In the genomic region with DNA sequence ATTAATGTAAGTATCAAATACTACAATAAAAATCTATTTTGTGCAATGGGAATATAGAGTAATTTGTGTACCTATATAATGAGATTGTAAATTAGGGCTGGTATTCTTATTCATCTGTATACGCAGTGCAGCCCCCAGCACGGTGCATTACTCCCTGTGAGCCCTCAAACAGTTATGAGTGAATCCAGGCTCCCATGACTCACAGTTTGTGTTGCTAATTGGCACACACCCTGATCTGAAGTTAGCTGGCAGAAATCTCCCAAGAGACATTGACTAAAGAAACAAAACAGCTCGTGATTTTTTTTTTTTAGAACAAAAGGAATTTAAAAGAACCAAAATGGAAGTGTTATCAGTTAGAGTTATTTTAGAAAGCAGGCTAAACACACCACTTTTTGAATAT, we compare ENCODE assay signal across 13 cellular contexts. TPM values are rescaled to one million over a fixed set of nuclear protein-coding genes. Genes with fewer than 3 reads are reported as not detected.
DNase-seq lines count a peak whose midpoint lies in the region; ATAC-seq and TF ChIP-seq lines count a peak whose summit lies in the region.
"Had no signal": no experiment of that assay in that cellular context is flagged by ENCODE, and none has a peak within 500 bp of the region (broad histone marks: within the 10 kb centered on the region; RNA-seq: fewer than 3 reads in every experiment).

No MANE protein-coding gene starts in this region.

- no peaks in the 10 kb centered on the region for H3K27me3 Mint-ChIP-seq in mesothelial cell of epicardium (ENCODE audit: low read depth)
- no peaks in the 10 kb centered on the region for H3K27me3 Mint-ChIP-seq in activated CD4-positive, alpha-beta memory T cell treated with anti-CD3 and anti-CD28 coated beads for 36 hours
- no peaks in the 10 kb centered on the region for H3K27me3 Mint-ChIP-seq in activated T-cell treated with anti-CD3 and anti-CD28 coated beads, Interleukin-2, amount 50 U/mL, for 4 hours (ENCODE audit: low read depth)
- H3K27me3 Mint-ChIP-seq: activated B cell treated with CpG ODN at 0.5 μM for 24 hours; effector memory CD8-positive, alpha-beta T cell had no signal

- DNase-seq in DMS 273 (lab: John Stamatoyannopoulos, UW; ENCODE audit: unreplicated experiment), result peak; percentile 20
- no peak for DNase-seq in DMS 273 treated with DMSO at 0.1 percent for 48 hours (lab: John Stamatoyannopoulos, UW)
- no peak for DNase-seq in mesothelial cell of epicardium (ENCODE audit: low spot score in 2 of 2, unreplicated experiment in 2 of 2)
- peak in 1 of 2 donors; percentile 26 for DNase-seq in tibial nerve (ENCODE audit: low spot score in 2 of 2)
- no peak for DNase-seq in activated CD4-positive, alpha-beta memory T cell treated with anti-CD3 and anti-CD28 coated beads for 36 hours
- DNase-seq in activated T-cell treated with anti-CD3 and anti-CD28 coated beads, Interleukin-2, amount 50 U/mL, for 4 hours, result no peak
- DNase-seq: activated B cell treated with CpG ODN at 0.5 μM for 24 hours; effector memory CD8-positive, alpha-beta T cell; NCI-H510A; psoas muscle had no signal

- TF ChIP-seq EP300 in tibial nerve (IDR thresholded peaks at IDR 0.05), result peak in 1 of 2 donors; percentile 24

- peaks cover 9% of the 10 kb centered on the region for H3K4me1 ChIP-seq in ectodermal cell (ENCODE audit: control insufficient read depth, insufficient read depth, low read length)
- H3K4me1 ChIP-seq in tibial nerve, result peaks cover 0 to 22% (median 5%) of the 10 kb centered on the region in 4 donors
- H3K4me1 ChIP-seq: psoas muscle had no signal

- 75 to 81% methylated on average over 2 to 3 of the region's 3 CpGs for WGBS in ectodermal cell, 2 experiments
- 42% methylated on average over 3 of the region's 3 CpGs for WGBS in tibial nerve, 2 donors

- H3K36me3 ChIP-seq in ectodermal cell (ENCODE audit: control insufficient read depth, insufficient read depth, low read length) (peaks cover 9% of the 10 kb centered on the region), tibial nerve (peaks cover 0 to 38% (median 0%) of the 10 kb centered on the region in 3 donors)

- H3K4me3 ChIP-seq in ectodermal cell (ENCODE audit: insufficient read depth, low read depth, low read length) (no peak overlapping the region), tibial nerve (no peak overlapping the region)
- H3K4me3 ChIP-seq: psoas muscle had no signal

- ATAC-seq in HG03457 (IDR thresholded peaks at IDR 0.05; ENCODE audit: unreplicated experiment), result no peak
- ATAC-seq in activated T-cell treated with anti-CD3 and anti-CD28 coated beads, Interleukin-2, amount 50 U/mL, for 4 hours, result no peak
- ATAC-seq: effector memory CD8-positive, alpha-beta T cell had no signal

- H3K27ac Mint-ChIP-seq in mesothelial cell of epicardium, result peak overlapping the region; percentile 31
- H3K27ac Mint-ChIP-seq in activated CD4-positive, alpha-beta memory T cell treated with anti-CD3 and anti-CD28 coated beads for 36 hours, result no peak overlapping the region
- H3K27ac Mint-ChIP-seq: activated B cell treated with CpG ODN at 0.5 μM for 24 hours had no signal

- H3K9me3 Mint-ChIP-seq in mesothelial cell of epicardium, result peaks cover 18% of the 10 kb centered on the region
- H3K9me3 Mint-ChIP-seq in activated CD4-positive, alpha-beta memory T cell treated with anti-CD3 and anti-CD28 coated beads for 36 hours, result peaks cover 14% of the 10 kb centered on the region
- peaks cover 10% of the 10 kb centered on the region for H3K9me3 Mint-ChIP-seq in activated T-cell treated with anti-CD3 and anti-CD28 coated beads, Interleukin-2, amount 50 U/mL, for 4 hours
- H3K9me3 Mint-ChIP-seq: effector memory CD8-positive, alpha-beta T cell had no signal

- H3K4me3 Mint-ChIP-seq in mesothelial cell of epicardium, result no peak overlapping the region
- H3K4me3 Mint-ChIP-seq in activated CD4-positive, alpha-beta memory T cell treated with anti-CD3 and anti-CD28 coated beads for 36 hours, result no peak overlapping the region
- H3K4me3 Mint-ChIP-seq in activated T-cell treated with anti-CD3 and anti-CD28 coated beads, Interleukin-2, amount 50 U/mL, for 4 hours, result no peak overlapping the region
- H3K4me3 Mint-ChIP-seq: activated B cell treated with CpG ODN at 0.5 μM for 24 hours; effector memory CD8-positive, alpha-beta T cell had no signal

- TF ChIP-seq CTCF in mesothelial cell of epicardium (IDR thresholded peaks at IDR 0.05; ENCODE audit: unreplicated experiment) (no peak), tibial nerve (IDR thresholded peaks at IDR 0.05) (no peak)

- POLR2A ChIA-PET in activated CD4-positive, alpha-beta memory T cell treated with anti-CD3 and anti-CD28 coated beads for 36 hours (lab: Charles Lee), result no interaction called here

- H3K36me3 Mint-ChIP-seq in mesothelial cell of epicardium, result peaks cover 47% of the 10 kb centered on the region
- peaks cover 53% of the 10 kb centered on the region for H3K36me3 Mint-ChIP-seq in activated CD4-positive, alpha-beta memory T cell treated with anti-CD3 and anti-CD28 coated beads for 36 hours
- peaks cover 49% of the 10 kb centered on the region for H3K36me3 Mint-ChIP-seq in activated T-cell treated with anti-CD3 and anti-CD28 coated beads, Interleukin-2, amount 50 U/mL, for 4 hours (ENCODE audit: insufficient read depth)

- no peak for TF ChIP-seq POLR2A in tibial nerve (IDR thresholded peaks at IDR 0.05)

- H3K27me3 ChIP-seq in ectodermal cell (ENCODE audit: control insufficient read depth, insufficient read depth, low read length, poor library complexity, severe bottlenecking), result no peaks in the 10 kb centered on the region
- no peaks in the 10 kb centered on the region for H3K27me3 ChIP-seq in tibial nerve

- intact Hi-C loops in activated CD4-positive, alpha-beta memory T cell treated with anti-CD3 and anti-CD28 coated beads for 36 hours (cut with micrococcal nuclease), result no loop called here

- H3K27ac ChIP-seq in ectodermal cell (ENCODE audit: insufficient read depth, low read depth, low read length, poor library complexity, severe bottlenecking) (peak overlapping the region; percentile 9), tibial nerve (peak overlapping the region; percentile 37 to 77 (median 58))
- H3K27ac ChIP-seq: 22Rv1, psoas muscle had no signal

- no peaks in the 10 kb centered on the region for H3K9me3 ChIP-seq in ectodermal cell (ENCODE audit: control insufficient read depth, low read length)
- no peaks in the 10 kb centered on the region for H3K9me3 ChIP-seq in tibial nerve
- H3K9me3 ChIP-seq: psoas muscle had no signal

- CTCF ChIA-PET in activated CD4-positive, alpha-beta memory T cell treated with anti-CD3 and anti-CD28 coated beads for 36 hours (lab: Charles Lee), result no interaction called here

- peaks cover 7% of the 10 kb centered on the region for H3K4me1 Mint-ChIP-seq in mesothelial cell of epicardium
- H3K4me1 Mint-ChIP-seq in activated CD4-positive, alpha-beta memory T cell treated with anti-CD3 and anti-CD28 coated beads for 36 hours (ENCODE audit: low read depth), result no peaks in the 10 kb centered on the region
- H3K4me1 Mint-ChIP-seq in activated T-cell treated with anti-CD3 and anti-CD28 coated beads, Interleukin-2, amount 50 U/mL, for 4 hours (ENCODE audit: low read depth), result no peaks in the 10 kb centered on the region
- H3K4me1 Mint-ChIP-seq: activated B cell treated with CpG ODN at 0.5 μM for 24 hours had no signal

RNA-seq across cellular contexts. Expression of gene GK5, which starts 15.7 kb away (rescaled TPM):
- polyA plus RNA-seq in ectodermal cell (2013, experiment 1 of 4), result 12.1 TPM
- 15.9 TPM for polyA plus RNA-seq in ectodermal cell (2013, experiment 2 of 4)
- polyA plus RNA-seq in ectodermal cell (2013, experiment 3 of 4), result 11.2 TPM
- polyA plus RNA-seq in ectodermal cell (2013, experiment 4 of 4), result 17.3 TPM
- total RNA-seq in mesothelial cell of epicardium (26.8 to 30.3 TPM (median 29.0 TPM) in 3 replicates), tibial nerve (10 to 100 TPM; 27.8 to 42.0 (median 32.1) TPM)
- 10 to 100 TPM; 11.6 to 13.5 TPM for total RNA-seq in activated CD4-positive, alpha-beta memory T cell treated with anti-CD3 and anti-CD28 coated beads for 36 hours
- total RNA-seq in activated T-cell treated with anti-CD3 and anti-CD28 coated beads, Interleukin-2, amount 50 U/mL, for 4 hours, result 10 to 100 TPM in 2 of 3 donors, 1 to 10 TPM in 1; 10.0 to 11.9 (median 11.0) TPM
